13 cellular contexts compared by ENCODE assay signal in the genomic region with DNA sequence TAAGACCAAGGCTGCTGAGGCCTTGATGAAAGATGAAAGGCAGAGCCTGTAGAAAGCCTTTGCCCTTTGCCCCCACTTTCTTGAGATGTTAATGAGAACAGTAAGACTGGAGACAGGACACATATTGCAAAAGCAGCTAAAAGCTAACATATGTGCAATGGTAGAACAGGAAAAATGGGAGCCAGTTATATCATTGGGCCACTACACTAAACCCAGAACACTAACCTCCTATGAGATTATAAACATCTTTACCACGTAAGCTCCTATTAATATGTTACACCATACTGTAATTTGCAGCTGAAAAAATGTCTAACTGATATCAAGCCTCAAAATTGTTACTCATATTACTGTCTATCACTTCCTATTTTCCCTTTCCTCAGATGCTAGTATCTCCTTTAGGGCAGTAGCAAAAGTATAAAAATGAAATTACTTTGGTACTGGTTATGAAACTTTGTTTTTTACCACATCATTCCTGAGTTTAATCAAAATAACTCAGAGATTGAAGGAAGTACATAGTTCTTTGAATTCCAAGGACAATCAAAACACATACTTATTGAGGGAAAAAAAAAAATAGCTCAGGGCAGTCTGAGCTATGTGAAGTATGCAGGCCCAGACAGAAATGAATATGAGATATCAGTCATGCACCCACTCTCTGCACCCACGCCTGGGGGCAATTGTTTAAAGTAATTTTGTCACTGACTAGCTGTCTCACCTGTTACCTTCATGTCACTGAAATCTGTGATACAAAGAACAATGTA. TPM values are rescaled to one million over a fixed set of nuclear protein-coding genes. Genes with fewer than 3 reads are reported as not detected.
A peak's percentile ranks its signal among the peaks of the same experiment; 100 is the strongest.
DNase-seq lines count a peak whose midpoint lies in the region; ATAC-seq, FAIRE-seq and TF ChIP-seq lines count a peak whose summit lies in the region.
"Had no signal": no experiment of that assay in that cellular context is flagged by ENCODE, and none has a peak within 500 bp of the region (broad histone marks: within the 10 kb centered on the region; RNA-seq: fewer than 3 reads in every experiment).

No MANE protein-coding gene starts in this region.

- no peak for DNase-seq in A549 (ENCODE audit: low read depth in 1 of 2, low spot score in 1 of 2)
- peak; percentile 46 for DNase-seq in HFFc6
- DNase-seq in brain microvascular endothelial cell, result peak; percentile 46
- DNase-seq in mesenchymal stem cell, result peak; percentile 17
- DNase-seq in NCI-H2227 (lab: John Stamatoyannopoulos, UW; ENCODE audit: unreplicated experiment), result no peak
- no peak for DNase-seq in NCI-H446 treated with DMSO at 0.1 percent for 48 hours (lab: John Stamatoyannopoulos, UW)
- DNase-seq in LoVo (ENCODE audit: low spot score), result no peak
- DNase-seq: activated T-cell treated with anti-CD3 and anti-CD28 coated beads, Interleukin-2, amount 50 U/mL, for 48 hours; COR-L47; stimulated activated naive CD8-positive, alpha-beta T cell treated with anti-CD3 and anti-CD28 coated beads, Interleukin-15, Interleukin-2, amounts not matched to agents 100 U/mL and 50 U/mL, for 24 hours had no signal

- H3K27me3 Mint-ChIP-seq in HFFc6 (ENCODE audit: insufficient read depth), result no peaks in the 10 kb centered on the region
- H3K27me3 Mint-ChIP-seq: progenitor cell of endocrine pancreas had no signal

- H3K27ac ChIP-seq in A549, result peak overlapping the region in 1 of 2 experiments; percentile 32; a peak in 2 of 6 replicates
- H3K27ac ChIP-seq in brain microvascular endothelial cell, result peak overlapping the region; percentile 79
- peak overlapping the region; percentile 80 for H3K27ac ChIP-seq in mesenchymal stem cell (ENCODE audit: low read length, poor library complexity, severe bottlenecking)

- H3K4ac ChIP-seq in mesenchymal stem cell (ENCODE audit: low read depth in 1 of 2, low read length in 2 of 2), result no peak overlapping the region

- H3K18ac ChIP-seq in mesenchymal stem cell (ENCODE audit: low read depth in 1 of 2, low read length in 2 of 2), result no peak overlapping the region

- no peak overlapping the region for H2BK120ac ChIP-seq in mesenchymal stem cell (ENCODE audit: low read depth, low read length)

- no peak overlapping the region for H2BK5ac ChIP-seq in mesenchymal stem cell (ENCODE audit: low read depth, low read length, poor library complexity, severe bottlenecking)

- TF ChIP-seq CTCF in A549 (IDR thresholded peaks at IDR 0.05) (no peak), HFFc6 (IDR thresholded peaks at IDR 0.05) (no peak), brain microvascular endothelial cell (IDR thresholded peaks at IDR 0.05; ENCODE audit: low read depth, low read length, missing control alignments) (no peak)

- H3K9me3 Mint-ChIP-seq in HFFc6, result no peaks in the 10 kb centered on the region

- H2BK12ac ChIP-seq in mesenchymal stem cell (ENCODE audit: low read length in 2 of 2), result no peak overlapping the region

- POLR2A ChIA-PET in A549 (lab: Yijun Ruan, JAX), result interaction anchor here (1.4 kb wide), 1 partner anchor 82 kb away, joined by 4 read pairs; a partner anchor contains a TSS

- CTCF ChIA-PET in A549 (lab: Yijun Ruan, JAX), result interaction anchor here (0.9 kb wide), 1 partner anchor 9 kb away, joined by 4 read pairs; no protein-coding TSS in a partner anchor

- H3K9me3 ChIP-seq in A549 (no peaks in the 10 kb centered on the region), mesenchymal stem cell (ENCODE audit: control insufficient read depth, low read length) (no peaks in the 10 kb centered on the region)

- no peak for TF ChIP-seq EP300 in A549 (IDR thresholded peaks at IDR 0.05)

- WGBS in A549 (ENCODE audit: missing lambda C conversion rate), result 83% methylated on average over 2 of the region's 2 CpGs
- 92% methylated on average over 1 of the region's 2 CpGs for WGBS in mesenchymal stem cell

- no peak overlapping the region for H2AFZ ChIP-seq in mesenchymal stem cell (ENCODE audit: low read depth, low read length)

- peaks cover 30% of the 10 kb centered on the region for H3K79me1 ChIP-seq in mesenchymal stem cell (replicated peaks; ENCODE audit: low read length, poor library complexity, severe bottlenecking)

- peak overlapping the region; percentile 69 for H3K4me3 Mint-ChIP-seq in HFFc6

- H3K4me1 Mint-ChIP-seq in HFFc6 (ENCODE audit: low read depth), result peaks cover 54% of the 10 kb centered on the region

- H2BK15ac ChIP-seq in mesenchymal stem cell (ENCODE audit: low read depth, poor library complexity, severe bottlenecking), result no peak overlapping the region

- no peak overlapping the region for H4K8ac ChIP-seq in mesenchymal stem cell (ENCODE audit: low read length)

- H3K4me1 ChIP-seq in A549, result peaks cover 21% of the 10 kb centered on the region
- H3K4me1 ChIP-seq in mesenchymal stem cell (ENCODE audit: control insufficient read depth, insufficient read depth, low read depth, low read length), result peaks cover 4% of the 10 kb centered on the region

- H3K27me3 ChIP-seq in brain microvascular endothelial cell (replicated peaks), result no peaks in the 10 kb centered on the region
- no peaks in the 10 kb centered on the region for H3K27me3 ChIP-seq in mesenchymal stem cell (ENCODE audit: control insufficient read depth in 1 of 2, insufficient read depth in 1 of 2, low read length in 2 of 2)

- in situ Hi-C loops in brain microvascular endothelial cell (cut with HindIII; ENCODE audit: low pct_ligation_motif_present, low sequenced_read_pairs), result no loop called here

- H3K36me3 Mint-ChIP-seq in HFFc6 (ENCODE audit: low read depth), result peaks cover 64% of the 10 kb centered on the region

- no peak overlapping the region for H3K23ac ChIP-seq in mesenchymal stem cell (ENCODE audit: low read length in 2 of 2)

- H3K36me3 ChIP-seq in brain microvascular endothelial cell (replicated peaks) (peaks cover 6% of the 10 kb centered on the region), mesenchymal stem cell (ENCODE audit: control insufficient read depth in 1 of 2, insufficient read depth in 2 of 2, low read depth in 1 of 2, low read length in 2 of 2) (peaks cover 5 to 33% of the 10 kb centered on the region in 2 experiments)

- H3K4me2 ChIP-seq in A549, result peak overlapping the region; percentile 45; the same call in 2 of the 3 replicates
- no peak overlapping the region for H3K4me2 ChIP-seq in mesenchymal stem cell (ENCODE audit: low read length, poor library complexity, severe bottlenecking)

- no peak overlapping the region for H4K91ac ChIP-seq in mesenchymal stem cell (ENCODE audit: low read length)

- H3K14ac ChIP-seq in mesenchymal stem cell (ENCODE audit: low read length in 2 of 2), result no peak overlapping the region

- H2AK5ac ChIP-seq in mesenchymal stem cell (ENCODE audit: low read length, severe bottlenecking), result peak overlapping the region; percentile 40

- ATAC-seq in A549 (peak in 1 of 2 experiments; percentile 62; a peak in 3 of 6 replicates), HG03097 (IDR thresholded peaks at IDR 0.05; ENCODE audit: low FRiP score, unreplicated experiment) (no peak)
- ATAC-seq: stimulated activated naive CD8-positive, alpha-beta T cell treated with anti-CD3 and anti-CD28 coated beads, Interleukin-15, Interleukin-2, amounts not matched to agents 100 U/mL and 50 U/mL, for 24 hours had no signal

- FAIRE-seq in A549 (lab: Jason Lieb, UNC), result no peak
- FAIRE-seq: RCC 7860 had no signal

- no peak for TF ChIP-seq POLR2A in A549 (IDR thresholded peaks at IDR 0.05; ENCODE audit: low read length)

- peak overlapping the region; percentile 88 for H3K27ac Mint-ChIP-seq in HFFc6
- H3K27ac Mint-ChIP-seq: progenitor cell of endocrine pancreas had no signal

- TF ChIP-seq RAD21 in A549 (conservative IDR thresholded peaks at IDR 0.05 in 1 of 2, IDR thresholded peaks at IDR 0.05 in 1 of 2), result no peak

- no peak overlapping the region for H3K4me3 ChIP-seq in A549
- H3K4me3 ChIP-seq in brain microvascular endothelial cell (ENCODE audit: low read depth, low read length), result no peak overlapping the region
- H3K4me3 ChIP-seq in mesenchymal stem cell (ENCODE audit: insufficient read depth in 1 of 2, low read depth in 1 of 2, low read length in 2 of 2), result no peak overlapping the region

- peak overlapping the region; percentile 26 for H3K9ac ChIP-seq in mesenchymal stem cell (ENCODE audit: low read length)

TF ChIP-seq in A549, 52 proteins besides CTCF, POLR2A, EP300 and RAD21:
- no peak for TF ChIP-seq NR3C1 (IDR thresholded peaks at IDR 0.05)
- peak; percentile 19 for TF ChIP-seq RFX5 (IDR thresholded peaks at IDR 0.05)

RNA-seq across cellular contexts. Expression of a gene that starts 9.1 kb away (rescaled TPM):
- polyA plus RNA-seq in A549 (2011; rRNA removed) (29.1 and 30.2 TPM in 2 replicates), A549 (2017; fragmentation: RNase III; extraction: RNeasy Plus Mini Kit Qiagen cat#74134 plus additional on column Dnase treatment) (18.0 to 18.4 TPM (median 18.4 TPM) in 3 replicates)
- polyA plus RNA-seq in A549 (2012; cell fraction: cytosol; rRNA removed), result 5.1 and 6.6 TPM in 2 replicates
- polyA plus RNA-seq in A549 (2012; cell fraction: nucleus; rRNA removed), result 5.0 and 6.6 TPM in 2 replicates
- 22.9 and 29.2 TPM in 2 replicates for polyA minus RNA-seq in A549 (2011; rRNA and poly(A)+ RNA removed)
- 10 to 100 TPM; 31.4 to 41.5 (median 34.4) TPM for total RNA-seq in HFFc6 (2021; fragmentation: NEBNext Ultra II Directional; extraction: Animal tissue kit (Norgen Biotek cat#: 25700))
- polyA plus RNA-seq in mesenchymal stem cell (2013, experiment 1 of 2), result 7.2 TPM
- 7.4 TPM for polyA plus RNA-seq in mesenchymal stem cell (2013, experiment 2 of 2)

RNA-seq across cellular contexts. Expression of a gene that starts 9.5 kb away (rescaled TPM):
- polyA plus RNA-seq in A549 (2011; rRNA removed) (52.0 and 56.0 TPM in 2 replicates), A549 (2017; fragmentation: RNase III; extraction: RNeasy Plus Mini Kit Qiagen cat#74134 plus additional on column Dnase treatment) (36.3 to 39.4 TPM (median 38.8 TPM) in 3 replicates)
- polyA plus RNA-seq in A549 (2012; cell fraction: cytosol; rRNA removed), result 19.7 and 21.1 TPM in 2 replicates
- 11.4 and 12.4 TPM in 2 replicates for polyA plus RNA-seq in A549 (2012; cell fraction: nucleus; rRNA removed)
- 25.0 and 34.7 TPM in 2 replicates for polyA minus RNA-seq in A549 (2011; rRNA and poly(A)+ RNA removed)
- total RNA-seq in HFFc6 (2021; fragmentation: NEBNext Ultra II Directional; extraction: Animal tissue kit (Norgen Biotek cat#: 25700)), result 10 to 100 TPM; 45.3 to 58.1 (median 52.7) TPM
- polyA plus RNA-seq in mesenchymal stem cell (2013, experiment 1 of 2), result 37.9 TPM
- polyA plus RNA-seq in mesenchymal stem cell (2013, experiment 2 of 2), result 39.5 TPM

RNA-seq across cellular contexts. Expression of a gene that starts 46.8 kb away (rescaled TPM):
- 0.29 TPM in 1 of 2 replicates, not detected in the other for polyA plus RNA-seq in A549 (2011; rRNA removed)
- polyA plus RNA-seq in A549 (2012; cell fraction: cytosol; rRNA removed), result 0.18 TPM in 1 of 2 replicates, not detected in the other
- 0.11 TPM in 1 of 2 replicates, not detected in the other for polyA plus RNA-seq in A549 (2012; cell fraction: nucleus; rRNA removed)
- polyA plus RNA-seq in A549 (2017; fragmentation: RNase III; extraction: RNeasy Plus Mini Kit Qiagen cat#74134 plus additional on column Dnase treatment), result 0.37 to 0.64 TPM (median 0.44 TPM) in 3 replicates
- polyA minus RNA-seq in A549 (2011; rRNA and poly(A)+ RNA removed), result not detected in 2 replicates
- total RNA-seq in HFFc6 (2021; fragmentation: NEBNext Ultra II Directional; extraction: Animal tissue kit (Norgen Biotek cat#: 25700)), result under 1 TPM in 2 of 6 experiments, not detected in 4; 0.50 to 0.55 TPM
- polyA plus RNA-seq in mesenchymal stem cell (2013, experiment 1 of 2), result 1.1 TPM
- polyA plus RNA-seq in mesenchymal stem cell (2013, experiment 2 of 2), result 0.97 TPM
- total RNA-seq: progenitor cell of endocrine pancreas had no signal

Comparison
In these comparisons a context has a peak if more than half of its experiments do, and no peak if none do; other contexts are left out.
1. DNase-seq: peak in HFFc6 (single experiment), brain microvascular endothelial cell (single experiment) and mesenchymal stem cell (single experiment); none in A549 (0 of 2), NCI-H2227 (single experiment), NCI-H446 treated with DMSO at 0.1 percent for 48 hours (single experiment) and LoVo (single experiment).